Comparison of ENCODE assay signal across 14 cellular contexts in genomic region chr6:108661430-108661829, GRCh38.
DNase-seq lines count a peak whose midpoint lies in the region; ATAC-seq, FAIRE-seq and TF ChIP-seq lines count a peak whose summit lies in the region.
"Had no signal": no experiment of that assay in that cellular context is flagged by ENCODE, and none has a peak within 500 bp of the region (broad histone marks: within the 10 kb centered on the region; RNA-seq: fewer than 3 reads in every experiment).

No MANE protein-coding gene starts in this region.

- DNase-seq in HT1080 (ENCODE audit: low read depth) (peak; percentile 22), K562 (ENCODE audit: extremely low read depth in 1 of 4, low spot score in 3 of 4) (peak in 1 of 4 experiments; percentile 21), keratinocyte (ENCODE audit: low read depth, low spot score) (no peak), NCI-H82 (lab: John Stamatoyannopoulos, UW) (no peak), NCI-H2171 (lab: John Stamatoyannopoulos, UW) (no peak)
- DNase-seq: activated CD4-positive, CD25-positive, alpha-beta regulatory T cell; activated naive CD4-positive, alpha-beta T cell; endodermal cell; islet precursor cell; NCI-H1436 had no signal

- H3K36me3 ChIP-seq in ACC112 (ENCODE audit: insufficient read depth, low read length), result peaks cover 4% of the 10 kb centered on the region
- H3K36me3 ChIP-seq in K562 (ENCODE audit: control insufficient read depth, insufficient read depth, low read length), result 0 out of 3 replicates have a peak, but pooled peaks cover 3% of the 10 kb centered on the region
- H3K36me3 ChIP-seq in keratinocyte (ENCODE audit: control insufficient read depth in 2 of 2, extremely low read depth in 1 of 2, insufficient read depth in 2 of 2, low read length in 2 of 2), result peaks cover 3 to 5% of the 10 kb centered on the region in 2 experiments

- H3K9ac ChIP-seq in K562 (ENCODE audit: insufficient read depth in 1 of 2, low read depth in 2 of 2, low read length in 2 of 2) (no peak overlapping the region), keratinocyte (ENCODE audit: control insufficient read depth, extremely low read depth, insufficient read depth, low read length) (no peak overlapping the region)

- no peak for TF ChIP-seq RAD21 in K562 (CRISPR knock-in tag; conservative IDR thresholded peaks at IDR 0.05 in 1 of 2, IDR thresholded peaks at IDR 0.05 in 1 of 2)

- TF ChIP-seq CTCF in K562 (IDR thresholded peaks at IDR 0.05 in 2 of 3, conservative IDR thresholded peaks at IDR 0.05 in 1 of 3; ENCODE audit: insufficient read depth in 2 of 3, low read depth in 1 of 3, low read length in 3 of 3), result no peak
- TF ChIP-seq CTCF in keratinocyte (optimal IDR thresholded peaks at IDR 0.05 in 1 of 3, IDR thresholded peaks at IDR 0.05 in 1 of 3, conservative IDR thresholded peaks at IDR 0.05 in 1 of 3; ENCODE audit: extremely low read depth in 1 of 3, insufficient read depth in 2 of 3, low read length in 3 of 3), result no peak

- in situ Hi-C loops in K562 (cut with MboI), result no loop called here

- no peak for FAIRE-seq in K562 (lab: Jason Lieb, UNC)
- FAIRE-seq in keratinocyte (lab: Jason Lieb, UNC), result no peak

- H3K4me2 ChIP-seq in K562 (ENCODE audit: insufficient read depth, low read length) (no peak overlapping the region), keratinocyte (ENCODE audit: control insufficient read depth, extremely low read depth, insufficient read depth, low read depth, low read length) (peak overlapping the region; percentile 10)

- H3K9me3 ChIP-seq in K562 (replicated peaks; ENCODE audit: control insufficient read depth, insufficient read depth, low read depth, low read length) (no peaks in the 10 kb centered on the region), keratinocyte (ENCODE audit: control insufficient read depth, low read depth, low read length) (no peaks in the 10 kb centered on the region)

- ATAC-seq in K562 (peak; percentile 85), HG03457 (IDR thresholded peaks at IDR 0.05; ENCODE audit: unreplicated experiment) (no peak), HG02938 (IDR thresholded peaks at IDR 0.05; ENCODE audit: unreplicated experiment) (no peak)

- no peak overlapping the region for H2AFZ ChIP-seq in ACC112 (ENCODE audit: low read length, unreplicated experiment)
- H2AFZ ChIP-seq in K562 (ENCODE audit: low read depth, low read length), result no peak overlapping the region
- H2AFZ ChIP-seq in keratinocyte (ENCODE audit: control insufficient read depth, low read length), result no peak overlapping the region

- no peaks in the 10 kb centered on the region for H4K20me1 ChIP-seq in K562 (replicated peaks; ENCODE audit: control insufficient read depth, insufficient read depth, low read length)
- peaks cover 8% of the 10 kb centered on the region for H4K20me1 ChIP-seq in keratinocyte (ENCODE audit: control insufficient read depth, extremely low read depth, insufficient read depth, low read length)

- H3K27me3 ChIP-seq in ACC112 (ENCODE audit: insufficient read depth, low read length) (no peaks in the 10 kb centered on the region), K562 (ENCODE audit: control insufficient read depth in 2 of 2, insufficient read depth in 2 of 2, low read length in 2 of 2) (no peaks in the 10 kb centered on the region), keratinocyte (ENCODE audit: control insufficient read depth, extremely low read depth, insufficient read depth, low read length) (no peaks in the 10 kb centered on the region)

- WGBS in K562 (ENCODE audit: insufficient coverage, low coverage, missing lambda C conversion rate), result 26% methylated on average over 1 of the region's 1 CpG

- no peak for TF ChIP-seq POLR2A in K562 (conservative IDR thresholded peaks at IDR 0.05)

- no TSS peak for BruUV-seq in K562 (replicated peaks; lab: Mats Ljungman, UMichigan)

- dilution Hi-C loops in keratinocyte (cut with MboI; ENCODE audit: extremely low pct_ligation_motif_present, low sequenced_read_pairs), result no loop called here

- H3K9me1 ChIP-seq in K562 (ENCODE audit: control insufficient read depth, insufficient read depth, low read length), result no peaks in the 10 kb centered on the region
- no peaks in the 10 kb centered on the region for H3K9me1 ChIP-seq in keratinocyte (ENCODE audit: control insufficient read depth, extremely low read depth, insufficient read depth, low read length)

- peak overlapping the region; percentile 36 for H3K27ac ChIP-seq in ACC112 (ENCODE audit: low read depth, low read length)
- no peak overlapping the region for H3K27ac ChIP-seq in K562 (ENCODE audit: extremely low read depth, low read depth, low read length)
- peak overlapping the region; percentile 31 for H3K27ac ChIP-seq in keratinocyte (ENCODE audit: control insufficient read depth, insufficient read depth, low read length)
- H3K27ac ChIP-seq: C4-2B had no signal

- POLR2A ChIA-PET in K562 (lab: Yijun Ruan, JAX), result no interaction called here

- no peak; the same call in 1 of the 2 replicates for TF ChIP-seq EP300 in K562 (IDR thresholded peaks at IDR 0.05; ENCODE audit: low read length)

- H3K79me2 ChIP-seq in ACC112 (ENCODE audit: control insufficient read depth, insufficient read depth, low read length, unreplicated experiment), result peaks cover 69% of the 10 kb centered on the region
- no peaks in the 10 kb centered on the region for H3K79me2 ChIP-seq in K562 (ENCODE audit: control insufficient read depth, insufficient read depth, low read length)
- H3K79me2 ChIP-seq in keratinocyte (ENCODE audit: control insufficient read depth, insufficient read depth, low read length), result peaks cover 58% of the 10 kb centered on the region

- intact Hi-C loops in K562 (cut with micrococcal nuclease), result no loop called here

- CTCF ChIA-PET in K562 (lab: Yijun Ruan, JAX; ENCODE audit: low intra/inter-chr PET ratio), result no interaction called here

- H3K4me1 ChIP-seq in ACC112 (ENCODE audit: control insufficient read depth, insufficient read depth, low read length, unreplicated experiment), result peaks cover 21% of the 10 kb centered on the region
- H3K4me1 ChIP-seq in K562 (replicated peaks in 1 of 2; ENCODE audit: control insufficient read depth in 2 of 2, insufficient read depth in 2 of 2, low read length in 2 of 2), result peaks cover 0 to 5% of the 10 kb centered on the region in 2 experiments; a peak in 2 of 5 replicates
- H3K4me1 ChIP-seq in keratinocyte (ENCODE audit: control insufficient read depth, extremely low read depth, insufficient read depth, low read length), result peaks cover 24% of the 10 kb centered on the region

- H3K4me3 ChIP-seq in ACC112 (ENCODE audit: low read depth, low read length) (peak overlapping the region; percentile 5; the same call in 1 of the 2 replicates), K562 (no peak overlapping the region), keratinocyte (ENCODE audit: control insufficient read depth in 2 of 3, extremely low read depth in 1 of 3, insufficient read depth in 2 of 3, low read depth in 1 of 3, low read length in 3 of 3) (no peak overlapping the region)

TF ChIP-seq in K562, 482 proteins besides CTCF, POLR2A, EP300 and RAD21 (continues in another document):
- TF ChIP-seq, protein P1, sequence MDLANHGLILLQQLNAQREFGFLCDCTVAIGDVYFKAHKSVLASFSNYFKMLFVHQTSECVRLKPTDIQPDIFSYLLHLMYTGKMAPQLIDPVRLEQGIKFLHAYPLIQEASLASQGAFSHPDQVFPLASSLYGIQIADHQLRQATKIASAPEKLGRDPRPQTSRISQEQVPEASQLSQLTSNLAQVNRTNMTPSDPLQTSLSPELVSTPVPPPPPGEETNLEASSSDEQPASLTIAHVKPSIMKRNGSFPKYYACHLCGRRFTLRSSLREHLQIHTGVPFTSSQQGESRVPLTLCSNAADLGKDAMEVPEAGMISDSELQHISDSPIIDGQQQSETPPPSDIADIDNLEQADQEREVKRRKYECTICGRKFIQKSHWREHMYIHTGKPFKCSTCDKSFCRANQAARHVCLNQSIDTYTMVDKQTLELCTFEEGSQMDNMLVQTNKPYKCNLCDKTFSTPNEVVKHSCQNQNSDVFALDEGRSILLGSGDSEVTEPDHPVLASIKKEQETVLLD (IDR thresholded peaks at IDR 0.05), result no peak
- TF ChIP-seq NR1H2 (CRISPR knock-in tag; IDR thresholded peaks at IDR 0.05), result no peak
- no peak for TF ChIP-seq ETS2 (tag; IDR thresholded peaks at IDR 0.05; ENCODE audit: borderline replicate concordance, poor library complexity, severe bottlenecking)
- no peak for TF ChIP-seq SIRT6 (IDR thresholded peaks at IDR 0.05; ENCODE audit: low read depth, low read length)
- no peak for TF ChIP-seq ZNF551 (CRISPR knock-in tag; IDR thresholded peaks at IDR 0.05)
- no peak for TF ChIP-seq ZNF76 (CRISPR knock-in tag; IDR thresholded peaks at IDR 0.05; ENCODE audit: borderline replicate concordance)
- TF ChIP-seq ZNF740 (CRISPR knock-in tag; IDR thresholded peaks at IDR 0.05), result no peak
- TF ChIP-seq ZNF740 (tag; IDR thresholded peaks at IDR 0.05), result no peak
- TF ChIP-seq CREB1 (IDR thresholded peaks at IDR 0.05), result peak; percentile 18; the same call in 1 of the 2 replicates
- TF ChIP-seq CREB1 (CRISPR knock-in tag; IDR thresholded peaks at IDR 0.05), result no peak
- no peak for TF ChIP-seq ZNF133 (CRISPR knock-in tag; IDR thresholded peaks at IDR 0.05)
- TF ChIP-seq, protein P2, sequence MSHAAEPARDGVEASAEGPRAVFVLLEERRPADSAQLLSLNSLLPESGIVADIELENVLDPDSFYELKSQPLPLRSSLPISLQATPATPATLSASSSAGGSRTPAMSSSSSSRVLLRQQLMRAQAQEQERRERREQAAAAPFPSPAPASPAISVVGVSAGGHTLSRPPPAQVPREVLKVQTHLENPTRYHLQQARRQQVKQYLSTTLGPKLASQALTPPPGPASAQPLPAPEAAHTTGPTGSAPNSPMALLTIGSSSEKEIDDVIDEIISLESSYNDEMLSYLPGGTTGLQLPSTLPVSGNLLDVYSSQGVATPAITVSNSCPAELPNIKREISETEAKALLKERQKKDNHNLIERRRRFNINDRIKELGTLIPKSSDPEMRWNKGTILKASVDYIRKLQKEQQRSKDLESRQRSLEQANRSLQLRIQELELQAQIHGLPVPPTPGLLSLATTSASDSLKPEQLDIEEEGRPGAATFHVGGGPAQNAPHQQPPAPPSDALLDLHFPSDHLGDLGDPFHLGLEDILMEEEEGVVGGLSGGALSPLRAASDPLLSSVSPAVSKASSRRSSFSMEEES (CRISPR knock-in tag; IDR thresholded peaks at IDR 0.05), result no peak
- TF ChIP-seq ETV5 (CRISPR knock-in tag; IDR thresholded peaks at IDR 0.05; ENCODE audit: low read depth), result no peak
